Comparison of ENCODE assay signal across 8 cellular contexts in the genomic region with DNA sequence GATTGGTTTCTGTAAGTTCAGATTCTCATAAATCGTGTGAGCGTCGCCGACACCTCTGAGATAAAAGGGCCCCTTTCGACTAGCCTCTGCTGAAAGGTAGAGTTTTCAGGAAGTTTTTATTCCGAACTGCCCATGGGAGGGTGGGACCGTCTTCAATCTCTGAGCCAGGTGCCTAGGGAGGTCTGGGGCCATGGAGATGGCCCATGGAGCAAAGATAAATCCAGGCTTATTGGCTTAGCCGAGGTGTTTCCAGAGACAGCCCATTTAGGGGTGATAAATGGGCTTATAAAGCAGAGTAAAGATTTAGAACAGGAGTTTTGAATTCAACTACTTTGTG. TPM values are rescaled to one million over a fixed set of nuclear protein-coding genes. Genes with fewer than 3 reads are reported as not detected.
DNase-seq lines count a peak whose midpoint lies in the region; ATAC-seq and TF ChIP-seq lines count a peak whose summit lies in the region.

No MANE protein-coding gene starts in this region.

- intact Hi-C loops in posterior vena cava (cut with DNase I): no loop called here

- H3K9ac ChIP-seq in smooth muscle cell (ENCODE audit: low read depth): peak overlapping the region; percentile 82

- H2AFZ ChIP-seq in smooth muscle cell (ENCODE audit: low read depth): peak overlapping the region; percentile 92

- H3K9me3 ChIP-seq in SJCRH30 (replicated peaks) (no peaks in the 10 kb centered on the region), gastroesophageal sphincter (no peaks in the 10 kb centered on the region), smooth muscle cell (replicated peaks; ENCODE audit: low read depth) (no peaks in the 10 kb centered on the region)

- H3K9me3 Mint-ChIP-seq in HFFc6: no peaks in the 10 kb centered on the region

- H3K36me3 ChIP-seq in SJCRH30: no peaks in the 10 kb centered on the region
- H3K36me3 ChIP-seq in gastroesophageal sphincter: peaks cover 0 to 3% of the 10 kb centered on the region in 2 donors
- no peaks in the 10 kb centered on the region for H3K36me3 ChIP-seq in smooth muscle cell (ENCODE audit: low read depth)

- H3K27ac ChIP-seq in SJCRH30: peak overlapping the region; percentile 48
- peak overlapping the region; percentile 62 to 89 (median 84) for H3K27ac ChIP-seq in gastroesophageal sphincter
- H3K27ac ChIP-seq in smooth muscle cell (ENCODE audit: low read depth): peak overlapping the region; percentile 68

- H3K27me3 Mint-ChIP-seq in HFFc6 (ENCODE audit: insufficient read depth): peaks cover 2% of the 10 kb centered on the region; the same call in 1 of the 2 replicates

- ATAC-seq in gastroesophageal sphincter (peak; percentile 0), GM18873 (IDR thresholded peaks at IDR 0.05; ENCODE audit: low FRiP score, unreplicated experiment) (no peak)

- peak overlapping the region; percentile 100 for H3K4me3 Mint-ChIP-seq in HFFc6

- peaks cover 38% of the 10 kb centered on the region for H3K79me2 ChIP-seq in smooth muscle cell (ENCODE audit: low read depth)

- H3F3A ChIP-seq in smooth muscle cell (ENCODE audit: low read depth): no peaks in the 10 kb centered on the region

- no peaks in the 10 kb centered on the region for H3K27me3 ChIP-seq in SJCRH30
- no peaks in the 10 kb centered on the region for H3K27me3 ChIP-seq in gastroesophageal sphincter
- H3K27me3 ChIP-seq in smooth muscle cell (ENCODE audit: low read depth): no peaks in the 10 kb centered on the region

- TF ChIP-seq CTCF in GM12865 (IDR thresholded peaks at IDR 0.05; ENCODE audit: insufficient read depth, low read depth, low read length, missing control alignments): no peak
- no peak for TF ChIP-seq CTCF in HFFc6 (IDR thresholded peaks at IDR 0.05)
- TF ChIP-seq CTCF in gastroesophageal sphincter (IDR thresholded peaks at IDR 0.05): no peak
- no peak for TF ChIP-seq CTCF in smooth muscle cell (IDR thresholded peaks at IDR 0.05; ENCODE audit: borderline replicate concordance, insufficient read depth, poor library complexity, severe bottlenecking)

- no peak for DNase-seq in GM12865 (ENCODE audit: low read depth)
- no peak for DNase-seq in HFFc6
- DNase-seq in SJCRH30: no peak
- no peak for DNase-seq in smooth muscle cell (lab: John Stamatoyannopoulos, UW; ENCODE audit: unreplicated experiment)
- DNase-seq in stimulated activated CD4-positive, alpha-beta T cell treated with anti-CD3 and anti-CD28 coated beads, Interleukin-4, amount 100 ng/mL, for 1 hour: no peak
- no peak for DNase-seq in posterior vena cava (ENCODE audit: low spot score)

- no peaks in the 10 kb centered on the region; the same call in 1 of the 2 replicates for H3K36me3 Mint-ChIP-seq in HFFc6 (ENCODE audit: low read depth)

- no peaks in the 10 kb centered on the region for H4K20me1 ChIP-seq in smooth muscle cell (ENCODE audit: low read depth)

- peak overlapping the region; percentile 99 for H3K27ac Mint-ChIP-seq in HFFc6

- no peak for TF ChIP-seq EP300 in gastroesophageal sphincter (IDR thresholded peaks at IDR 0.05)

- peaks cover 39% of the 10 kb centered on the region for H3K4me1 Mint-ChIP-seq in HFFc6 (ENCODE audit: low read depth)

- H3K4me1 ChIP-seq in SJCRH30 (no peaks in the 10 kb centered on the region; the same call in 1 of the 2 replicates), gastroesophageal sphincter (peaks cover 6 to 34% (median 7%) of the 10 kb centered on the region in 3 donors), smooth muscle cell (ENCODE audit: low read depth) (peaks cover 21% of the 10 kb centered on the region)

- TF ChIP-seq POLR2A in gastroesophageal sphincter (IDR thresholded peaks at IDR 0.05): no peak

- 0% methylated on average over 4 to 8 of the region's 8 CpGs for WGBS in gastroesophageal sphincter (ENCODE audit: low coverage in 1 of 2), 2 donors
- WGBS in smooth muscle cell (ENCODE audit: low lambda C conversion rate): under 1% methylated on average over 8 of the region's 8 CpGs

- peak overlapping the region; percentile 94 for H3K4me2 ChIP-seq in smooth muscle cell

- H3K4me3 ChIP-seq in GM12865 (ENCODE audit: low read depth, low read length): peak overlapping the region; percentile 80
- H3K4me3 ChIP-seq in SJCRH30: peak overlapping the region; percentile 70
- peak overlapping the region; percentile 63 for H3K4me3 ChIP-seq in gastroesophageal sphincter
- peak overlapping the region; percentile 68 for H3K4me3 ChIP-seq in smooth muscle cell

RNA-seq across cellular contexts. Expression of gene QTRT2, which starts 0.4 kb away (rescaled TPM):
- total RNA-seq in HFFc6 (2021; fragmentation: NEBNext Ultra II Directional; extraction: Animal tissue kit (Norgen Biotek cat#: 25700)): 10 to 100 TPM; 18.1 to 23.2 (median 22.0) TPM
- total RNA-seq in SJCRH30 (2014; rRNA removed; shearing (Covaris generic)): 33.6 and 41.0 TPM in 2 replicates
- total RNA-seq in gastroesophageal sphincter (10 to 100 TPM in 3 of 4 donors, 1 to 10 TPM in 1; 9.4 to 29.1 (median 21.3) TPM), smooth muscle cell (6.9 and 14.9 TPM in 2 replicates), posterior vena cava (10 to 100 TPM; 16.4 to 16.9 TPM)
- 4.2 and 7.1 TPM in 2 replicates for polyA plus RNA-seq in smooth muscle cell

RNA-seq across cellular contexts. Expression of gene CCDC191, which starts 0.7 kb away (rescaled TPM):
- 1 to 10 TPM in 4 of 6 experiments, under 1 TPM in 2; 0.83 to 1.5 (median 1.2) TPM for total RNA-seq in HFFc6 (2021; fragmentation: NEBNext Ultra II Directional; extraction: Animal tissue kit (Norgen Biotek cat#: 25700))
- 0.20 TPM in 1 of 2 replicates, not detected in the other for total RNA-seq in SJCRH30 (2014; rRNA removed; shearing (Covaris generic))
- total RNA-seq in gastroesophageal sphincter: 1 to 10 TPM; 3.5 to 7.9 (median 4.6) TPM
- total RNA-seq in smooth muscle cell: 5.8 and 7.4 TPM in 2 replicates
- 1.2 and 3.3 TPM in 2 replicates for polyA plus RNA-seq in smooth muscle cell
- 1 to 10 TPM; 2.7 to 3.5 TPM for total RNA-seq in posterior vena cava
